1 cellular context compared by ENCODE assay signal in the genomic region with DNA sequence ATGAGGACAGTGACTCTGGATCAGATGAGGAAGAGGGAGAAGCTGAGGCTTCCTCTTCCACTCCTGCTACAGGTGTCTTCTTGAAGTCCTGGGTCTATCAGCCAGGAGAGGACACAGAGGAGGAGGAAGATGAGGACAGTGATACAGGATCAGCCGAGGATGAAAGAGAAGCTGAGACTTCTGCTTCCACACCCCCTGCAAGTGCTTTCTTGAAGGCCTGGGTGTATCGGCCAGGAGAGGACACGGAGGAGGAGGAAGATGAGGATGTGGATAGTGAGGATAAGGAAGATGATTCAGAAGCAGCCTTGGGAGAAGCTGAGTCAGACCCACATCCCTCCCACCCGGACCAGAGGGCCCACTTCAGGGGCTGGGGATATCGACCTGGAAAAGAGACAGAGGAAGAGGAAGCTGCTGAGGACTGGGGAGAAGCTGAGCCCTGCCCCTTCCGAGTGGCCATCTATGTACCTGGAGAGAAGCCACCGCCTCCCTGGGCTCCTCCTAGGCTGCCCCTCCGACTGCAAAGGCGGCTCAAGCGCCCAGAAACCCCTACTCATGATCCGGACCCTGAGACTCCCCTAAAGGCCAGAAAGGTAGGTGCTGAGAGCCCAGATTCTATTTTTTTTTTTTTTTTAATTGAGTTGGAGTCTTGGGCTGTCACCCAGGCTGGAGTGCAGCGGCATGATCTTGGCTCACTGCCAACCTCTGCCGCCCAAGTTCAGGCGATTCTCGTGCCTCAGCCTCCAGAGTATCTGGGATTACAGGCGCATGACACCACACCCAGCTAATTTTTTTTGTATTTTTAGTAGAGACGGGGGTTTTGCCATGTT.
TF ChIP-seq lines count a peak whose summit lies in the region.

No MANE protein-coding gene starts in this region.

TF ChIP-seq in HEK293, 187 proteins besides CTCF, POLR2A, EP300 and RAD21 (continued from another document and continues in another):
- TF ChIP-seq, protein P1, sequence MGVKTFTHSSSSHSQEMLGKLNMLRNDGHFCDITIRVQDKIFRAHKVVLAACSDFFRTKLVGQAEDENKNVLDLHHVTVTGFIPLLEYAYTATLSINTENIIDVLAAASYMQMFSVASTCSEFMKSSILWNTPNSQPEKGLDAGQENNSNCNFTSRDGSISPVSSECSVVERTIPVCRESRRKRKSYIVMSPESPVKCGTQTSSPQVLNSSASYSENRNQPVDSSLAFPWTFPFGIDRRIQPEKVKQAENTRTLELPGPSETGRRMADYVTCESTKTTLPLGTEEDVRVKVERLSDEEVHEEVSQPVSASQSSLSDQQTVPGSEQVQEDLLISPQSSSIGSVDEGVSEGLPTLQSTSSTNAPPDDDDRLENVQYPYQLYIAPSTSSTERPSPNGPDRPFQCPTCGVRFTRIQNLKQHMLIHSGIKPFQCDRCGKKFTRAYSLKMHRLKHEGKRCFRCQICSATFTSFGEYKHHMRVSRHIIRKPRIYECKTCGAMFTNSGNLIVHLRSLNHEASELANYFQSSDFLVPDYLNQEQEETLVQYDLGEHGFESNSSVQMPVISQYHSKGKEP (tag by site-specific recombination; IDR thresholded peaks at IDR 0.05): no peak
- TF ChIP-seq, protein P2, sequence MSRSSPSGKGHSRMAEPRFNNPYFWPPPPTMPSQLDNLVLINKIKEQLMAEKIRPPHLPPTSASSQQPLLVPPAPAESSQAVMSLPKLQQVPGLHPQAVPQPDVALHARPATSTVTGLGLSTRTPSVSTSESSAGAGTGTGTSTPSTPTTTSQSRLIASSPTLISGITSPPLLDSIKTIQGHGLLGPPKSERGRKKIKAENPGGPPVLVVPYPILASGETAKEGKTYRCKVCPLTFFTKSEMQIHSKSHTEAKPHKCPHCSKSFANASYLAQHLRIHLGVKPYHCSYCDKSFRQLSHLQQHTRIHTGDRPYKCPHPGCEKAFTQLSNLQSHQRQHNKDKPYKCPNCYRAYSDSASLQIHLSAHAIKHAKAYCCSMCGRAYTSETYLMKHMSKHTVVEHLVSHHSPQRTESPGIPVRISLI (tag by site-specific recombination; IDR thresholded peaks at IDR 0.05): peak; percentile 93
- TF ChIP-seq OVOL3 (tag by site-specific recombination; IDR thresholded peaks at IDR 0.05) (0 out of 2 replicates have a peak, but pooled peaks have one; percentile 14), ZNF544 (tag by site-specific recombination; IDR thresholded peaks at IDR 0.05) (peak; percentile 86), ZBTB21 (tag by site-specific recombination; IDR thresholded peaks at IDR 0.05) (no peak), ZNF292 (tag by site-specific recombination; IDR thresholded peaks at IDR 0.05; ENCODE audit: borderline replicate concordance, low read depth) (no peak), BCL11B (tag by site-specific recombination; IDR thresholded peaks at IDR 0.05; ENCODE audit: low read depth) (no peak; the same call in 1 of the 2 replicates), RBAK (tag by site-specific recombination; IDR thresholded peaks at IDR 0.05) (no peak), ZNF510 (tag by site-specific recombination; IDR thresholded peaks at IDR 0.05; ENCODE audit: insufficient replicate concordance) (no peak), ZNF600 (tag by site-specific recombination; IDR thresholded peaks at IDR 0.05) (peak; percentile 53; the same call in 1 of the 2 replicates), ZNF140 (tag by site-specific recombination; IDR thresholded peaks at IDR 0.05) (no peak), HOXA7 (CRISPR knock-in tag; IDR thresholded peaks at IDR 0.05; ENCODE audit: borderline replicate concordance) (no peak), ZNF660 (tag by site-specific recombination; IDR thresholded peaks at IDR 0.05) (peak; percentile 82; the same call in 1 of the 2 replicates), HOXD13 (CRISPR knock-in tag; IDR thresholded peaks at IDR 0.05; ENCODE audit: borderline replicate concordance) (no peak), SCRT2 (tag by site-specific recombination; IDR thresholded peaks at IDR 0.05) (peak; percentile 84), ZNF596 (tag by site-specific recombination; IDR thresholded peaks at IDR 0.05) (no peak), ZNF560 (tag by site-specific recombination; IDR thresholded peaks at IDR 0.05; ENCODE audit: borderline replicate concordance) (no peak), ZNF561 (tag by site-specific recombination; IDR thresholded peaks at IDR 0.05; ENCODE audit: borderline replicate concordance) (peak; percentile 23; the same call in 1 of the 2 replicates), ZNF654 (tag by site-specific recombination; IDR thresholded peaks at IDR 0.05; ENCODE audit: low read depth) (no peak), ZNF555 (tag by site-specific recombination; conservative IDR thresholded peaks at IDR 0.05) (no peak), ZNF549 (tag by site-specific recombination; IDR thresholded peaks at IDR 0.05) (no peak), MEIS1 (CRISPR knock-in tag; IDR thresholded peaks at IDR 0.05; ENCODE audit: borderline replicate concordance) (no peak), BCL11A (tag by site-specific recombination; IDR thresholded peaks at IDR 0.05; ENCODE audit: low read depth) (peak; percentile 65), ZNF837 (tag by site-specific recombination; IDR thresholded peaks at IDR 0.05) (no peak), ZNF302 (tag by site-specific recombination; IDR thresholded peaks at IDR 0.05; ENCODE audit: low read depth) (no peak), ZNF558 (tag by site-specific recombination; IDR thresholded peaks at IDR 0.05) (no peak), ZNF366 (tag by site-specific recombination; conservative IDR thresholded peaks at IDR 0.05) (no peak; the same call in 1 of the 2 replicates), ZNF121 (tag by site-specific recombination; IDR thresholded peaks at IDR 0.05) (no peak), ZFP37 (tag by site-specific recombination; IDR thresholded peaks at IDR 0.05) (0 out of 2 replicates have a peak, but pooled peaks have one; percentile 14), ZFHX2 (tag by site-specific recombination; conservative IDR thresholded peaks at IDR 0.05) (no peak; the same call in 1 of the 2 replicates)
- TF ChIP-seq, protein P3, sequence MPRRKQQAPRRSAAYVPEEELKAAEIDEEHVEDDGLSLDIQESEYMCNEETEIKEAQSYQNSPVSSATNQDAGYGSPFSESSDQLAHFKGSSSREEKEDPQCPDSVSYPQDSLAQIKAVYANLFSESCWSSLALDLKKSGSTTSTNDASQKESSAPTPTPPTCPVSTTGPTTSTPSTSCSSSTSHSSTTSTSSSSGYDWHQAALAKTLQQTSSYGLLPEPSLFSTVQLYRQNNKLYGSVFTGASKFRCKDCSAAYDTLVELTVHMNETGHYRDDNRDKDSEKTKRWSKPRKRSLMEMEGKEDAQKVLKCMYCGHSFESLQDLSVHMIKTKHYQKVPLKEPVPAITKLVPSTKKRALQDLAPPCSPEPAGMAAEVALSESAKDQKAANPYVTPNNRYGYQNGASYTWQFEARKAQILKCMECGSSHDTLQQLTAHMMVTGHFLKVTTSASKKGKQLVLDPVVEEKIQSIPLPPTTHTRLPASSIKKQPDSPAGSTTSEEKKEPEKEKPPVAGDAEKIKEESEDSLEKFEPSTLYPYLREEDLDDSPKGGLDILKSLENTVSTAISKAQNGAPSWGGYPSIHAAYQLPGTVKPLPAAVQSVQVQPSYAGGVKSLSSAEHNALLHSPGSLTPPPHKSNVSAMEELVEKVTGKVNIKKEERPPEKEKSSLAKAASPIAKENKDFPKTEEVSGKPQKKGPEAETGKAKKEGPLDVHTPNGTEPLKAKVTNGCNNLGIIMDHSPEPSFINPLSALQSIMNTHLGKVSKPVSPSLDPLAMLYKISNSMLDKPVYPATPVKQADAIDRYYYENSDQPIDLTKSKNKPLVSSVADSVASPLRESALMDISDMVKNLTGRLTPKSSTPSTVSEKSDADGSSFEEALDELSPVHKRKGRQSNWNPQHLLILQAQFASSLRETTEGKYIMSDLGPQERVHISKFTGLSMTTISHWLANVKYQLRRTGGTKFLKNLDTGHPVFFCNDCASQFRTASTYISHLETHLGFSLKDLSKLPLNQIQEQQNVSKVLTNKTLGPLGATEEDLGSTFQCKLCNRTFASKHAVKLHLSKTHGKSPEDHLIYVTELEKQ (tag by site-specific recombination; IDR thresholded peaks at IDR 0.05; ENCODE audit: borderline replicate concordance): no peak
- TF ChIP-seq, protein P4, sequence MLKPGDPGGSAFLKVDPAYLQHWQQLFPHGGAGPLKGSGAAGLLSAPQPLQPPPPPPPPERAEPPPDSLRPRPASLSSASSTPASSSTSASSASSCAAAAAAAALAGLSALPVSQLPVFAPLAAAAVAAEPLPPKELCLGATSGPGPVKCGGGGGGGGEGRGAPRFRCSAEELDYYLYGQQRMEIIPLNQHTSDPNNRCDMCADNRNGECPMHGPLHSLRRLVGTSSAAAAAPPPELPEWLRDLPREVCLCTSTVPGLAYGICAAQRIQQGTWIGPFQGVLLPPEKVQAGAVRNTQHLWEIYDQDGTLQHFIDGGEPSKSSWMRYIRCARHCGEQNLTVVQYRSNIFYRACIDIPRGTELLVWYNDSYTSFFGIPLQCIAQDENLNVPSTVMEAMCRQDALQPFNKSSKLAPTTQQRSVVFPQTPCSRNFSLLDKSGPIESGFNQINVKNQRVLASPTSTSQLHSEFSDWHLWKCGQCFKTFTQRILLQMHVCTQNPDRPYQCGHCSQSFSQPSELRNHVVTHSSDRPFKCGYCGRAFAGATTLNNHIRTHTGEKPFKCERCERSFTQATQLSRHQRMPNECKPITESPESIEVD (tag by site-specific recombination; IDR thresholded peaks at IDR 0.05): no peak
- TF ChIP-seq, protein P5, sequence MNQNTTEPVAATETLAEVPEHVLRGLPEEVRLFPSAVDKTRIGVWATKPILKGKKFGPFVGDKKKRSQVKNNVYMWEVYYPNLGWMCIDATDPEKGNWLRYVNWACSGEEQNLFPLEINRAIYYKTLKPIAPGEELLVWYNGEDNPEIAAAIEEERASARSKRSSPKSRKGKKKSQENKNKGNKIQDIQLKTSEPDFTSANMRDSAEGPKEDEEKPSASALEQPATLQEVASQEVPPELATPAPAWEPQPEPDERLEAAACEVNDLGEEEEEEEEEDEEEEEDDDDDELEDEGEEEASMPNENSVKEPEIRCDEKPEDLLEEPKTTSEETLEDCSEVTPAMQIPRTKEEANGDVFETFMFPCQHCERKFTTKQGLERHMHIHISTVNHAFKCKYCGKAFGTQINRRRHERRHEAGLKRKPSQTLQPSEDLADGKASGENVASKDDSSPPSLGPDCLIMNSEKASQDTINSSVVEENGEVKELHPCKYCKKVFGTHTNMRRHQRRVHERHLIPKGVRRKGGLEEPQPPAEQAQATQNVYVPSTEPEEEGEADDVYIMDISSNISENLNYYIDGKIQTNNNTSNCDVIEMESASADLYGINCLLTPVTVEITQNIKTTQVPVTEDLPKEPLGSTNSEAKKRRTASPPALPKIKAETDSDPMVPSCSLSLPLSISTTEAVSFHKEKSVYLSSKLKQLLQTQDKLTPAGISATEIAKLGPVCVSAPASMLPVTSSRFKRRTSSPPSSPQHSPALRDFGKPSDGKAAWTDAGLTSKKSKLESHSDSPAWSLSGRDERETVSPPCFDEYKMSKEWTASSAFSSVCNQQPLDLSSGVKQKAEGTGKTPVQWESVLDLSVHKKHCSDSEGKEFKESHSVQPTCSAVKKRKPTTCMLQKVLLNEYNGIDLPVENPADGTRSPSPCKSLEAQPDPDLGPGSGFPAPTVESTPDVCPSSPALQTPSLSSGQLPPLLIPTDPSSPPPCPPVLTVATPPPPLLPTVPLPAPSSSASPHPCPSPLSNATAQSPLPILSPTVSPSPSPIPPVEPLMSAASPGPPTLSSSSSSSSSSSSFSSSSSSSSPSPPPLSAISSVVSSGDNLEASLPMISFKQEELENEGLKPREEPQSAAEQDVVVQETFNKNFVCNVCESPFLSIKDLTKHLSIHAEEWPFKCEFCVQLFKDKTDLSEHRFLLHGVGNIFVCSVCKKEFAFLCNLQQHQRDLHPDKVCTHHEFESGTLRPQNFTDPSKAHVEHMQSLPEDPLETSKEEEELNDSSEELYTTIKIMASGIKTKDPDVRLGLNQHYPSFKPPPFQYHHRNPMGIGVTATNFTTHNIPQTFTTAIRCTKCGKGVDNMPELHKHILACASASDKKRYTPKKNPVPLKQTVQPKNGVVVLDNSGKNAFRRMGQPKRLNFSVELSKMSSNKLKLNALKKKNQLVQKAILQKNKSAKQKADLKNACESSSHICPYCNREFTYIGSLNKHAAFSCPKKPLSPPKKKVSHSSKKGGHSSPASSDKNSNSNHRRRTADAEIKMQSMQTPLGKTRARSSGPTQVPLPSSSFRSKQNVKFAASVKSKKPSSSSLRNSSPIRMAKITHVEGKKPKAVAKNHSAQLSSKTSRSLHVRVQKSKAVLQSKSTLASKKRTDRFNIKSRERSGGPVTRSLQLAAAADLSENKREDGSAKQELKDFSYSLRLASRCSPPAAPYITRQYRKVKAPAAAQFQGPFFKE (tag by site-specific recombination; IDR thresholded peaks at IDR 0.05; ENCODE audit: borderline replicate concordance): no peak
- TF ChIP-seq, protein P6, sequence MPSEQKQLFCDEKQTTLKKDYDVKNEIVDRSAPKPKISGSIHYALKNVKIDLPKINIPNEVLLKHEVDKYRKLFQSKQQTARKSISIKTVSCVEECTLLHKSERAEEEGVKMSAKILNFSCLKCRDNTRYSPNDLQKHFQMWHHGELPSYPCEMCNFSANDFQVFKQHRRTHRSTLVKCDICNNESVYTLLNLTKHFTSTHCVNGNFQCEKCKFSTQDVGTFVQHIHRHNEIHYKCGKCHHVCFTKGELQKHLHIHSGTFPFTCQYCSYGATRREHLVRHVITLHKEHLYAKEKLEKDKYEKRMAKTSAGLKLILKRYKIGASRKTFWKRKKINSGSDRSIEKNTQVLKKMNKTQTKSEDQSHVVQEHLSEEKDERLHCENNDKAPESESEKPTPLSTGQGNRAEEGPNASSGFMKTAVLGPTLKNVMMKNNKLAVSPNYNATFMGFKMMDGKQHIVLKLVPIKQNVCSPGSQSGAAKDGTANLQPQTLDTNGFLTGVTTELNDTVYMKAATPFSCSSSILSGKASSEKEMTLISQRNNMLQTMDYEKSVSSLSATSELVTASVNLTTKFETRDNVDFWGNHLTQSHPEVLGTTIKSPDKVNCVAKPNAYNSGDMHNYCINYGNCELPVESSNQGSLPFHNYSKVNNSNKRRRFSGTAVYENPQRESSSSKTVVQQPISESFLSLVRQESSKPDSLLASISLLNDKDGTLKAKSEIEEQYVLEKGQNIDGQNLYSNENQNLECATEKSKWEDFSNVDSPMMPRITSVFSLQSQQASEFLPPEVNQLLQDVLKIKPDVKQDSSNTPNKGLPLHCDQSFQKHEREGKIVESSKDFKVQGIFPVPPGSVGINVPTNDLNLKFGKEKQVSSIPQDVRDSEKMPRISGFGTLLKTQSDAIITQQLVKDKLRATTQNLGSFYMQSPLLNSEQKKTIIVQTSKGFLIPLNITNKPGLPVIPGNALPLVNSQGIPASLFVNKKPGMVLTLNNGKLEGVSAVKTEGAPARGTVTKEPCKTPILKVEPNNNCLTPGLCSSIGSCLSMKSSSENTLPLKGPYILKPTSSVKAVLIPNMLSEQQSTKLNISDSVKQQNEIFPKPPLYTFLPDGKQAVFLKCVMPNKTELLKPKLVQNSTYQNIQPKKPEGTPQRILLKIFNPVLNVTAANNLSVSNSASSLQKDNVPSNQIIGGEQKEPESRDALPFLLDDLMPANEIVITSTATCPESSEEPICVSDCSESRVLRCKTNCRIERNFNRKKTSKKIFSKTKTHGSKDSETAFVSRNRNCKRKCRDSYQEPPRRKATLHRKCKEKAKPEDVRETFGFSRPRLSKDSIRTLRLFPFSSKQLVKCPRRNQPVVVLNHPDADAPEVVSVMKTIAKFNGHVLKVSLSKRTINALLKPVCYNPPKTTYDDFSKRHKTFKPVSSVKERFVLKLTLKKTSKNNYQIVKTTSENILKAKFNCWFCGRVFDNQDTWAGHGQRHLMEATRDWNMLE (tag by site-specific recombination; conservative IDR thresholded peaks at IDR 0.05; ENCODE audit: low read depth): no peak
- TF ChIP-seq, protein P7, sequence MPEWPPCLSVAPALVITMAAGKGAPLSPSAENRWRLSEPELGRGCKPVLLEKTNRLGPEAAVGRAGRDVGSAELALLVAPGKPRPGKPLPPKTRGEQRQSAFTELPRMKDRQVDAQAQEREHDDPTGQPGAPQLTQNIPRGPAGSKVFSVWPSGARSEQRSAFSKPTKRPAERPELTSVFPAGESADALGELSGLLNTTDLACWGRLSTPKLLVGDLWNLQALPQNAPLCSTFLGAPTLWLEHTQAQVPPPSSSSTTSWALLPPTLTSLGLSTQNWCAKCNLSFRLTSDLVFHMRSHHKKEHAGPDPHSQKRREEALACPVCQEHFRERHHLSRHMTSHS (tag by site-specific recombination; IDR thresholded peaks at IDR 0.05): no peak
